In genomic region chr16:10080031-10080772, GRCh38 we compare ENCODE assay signal across 11 cellular contexts.
A peak's percentile ranks its signal among the peaks of the same experiment; 100 is the strongest.
DNase-seq lines count a peak whose midpoint lies in the region; ATAC-seq, FAIRE-seq and TF ChIP-seq lines count a peak whose summit lies in the region.
"Had no signal": no experiment of that assay in that cellular context is flagged by ENCODE, and none has a peak within 500 bp of the region (broad histone marks: within the 10 kb centered on the region; RNA-seq: fewer than 3 reads in every experiment).

No MANE protein-coding gene starts in this region.

- H3K27me3 ChIP-seq in SK-N-SH (ENCODE audit: insufficient read depth) = no peaks in the 10 kb centered on the region
- H3K27me3 ChIP-seq in endothelial cell of umbilical vein (ENCODE audit: control insufficient read depth in 2 of 2, insufficient read depth in 2 of 2, low read length in 2 of 2) = peaks cover 0 to 2% of the 10 kb centered on the region in 2 experiments
- H3K27me3 ChIP-seq in mesenchymal stem cell (ENCODE audit: control insufficient read depth in 1 of 2, insufficient read depth in 1 of 2, low read length in 2 of 2) = no peaks in the 10 kb centered on the region
- no peaks in the 10 kb centered on the region for H3K27me3 ChIP-seq in vagina

- ATAC-seq in SK-N-SH treated with all-trans-retinoic acid at 6 μM for 48 hours (no peak), HG02798 (IDR thresholded peaks at IDR 0.05; ENCODE audit: poor library complexity, unreplicated experiment) (no peak), HG02642 (IDR thresholded peaks at IDR 0.05; ENCODE audit: poor library complexity, unreplicated experiment) (no peak)

- H3K9me2 ChIP-seq in SK-N-SH = no peaks in the 10 kb centered on the region

- TF ChIP-seq EP300 in SK-N-SH (IDR thresholded peaks at IDR 0.05; ENCODE audit: borderline replicate concordance in 1 of 2, low read depth in 1 of 2, low read length in 1 of 2) = peak in 1 of 2 experiments; percentile 43; a peak in 1 of 4 replicates

- DNase-seq in SK-N-SH (peak; percentile 24), endothelial cell of umbilical vein (ENCODE audit: low read depth, low spot score) (peak; percentile 73), mesenchymal stem cell (peak; percentile 68), vagina (ENCODE audit: extremely low spot score in 2 of 2) (no peak)
- no peak for DNase-seq in effector CD8-positive, alpha-beta T cell (lab: John Stamatoyannopoulos, UW)
- DNase-seq: activated effector memory CD4-positive, alpha-beta T cell treated with anti-CD3 and anti-CD28 coated beads, Interleukin-2, amount 50 U/mL, for 16 hours had no signal

- POLR2A ChIA-PET in SK-N-SH (lab: Yijun Ruan, JAX) (no interaction called here), endothelial cell of umbilical vein (lab: Charles Lee) (no interaction called here)

- H2AFZ ChIP-seq in SK-N-SH (ENCODE audit: low read depth) (no peak overlapping the region), endothelial cell of umbilical vein (ENCODE audit: low read depth, low read length) (no peak overlapping the region), mesenchymal stem cell (ENCODE audit: low read depth, low read length) (no peak overlapping the region)

- intact Hi-C loops in endothelial cell of umbilical vein (cut with micrococcal nuclease) (no loop called here), vagina (cut with DNase I) (no loop called here)

- H4K20me1 ChIP-seq in SK-N-SH (ENCODE audit: insufficient read depth) (no peaks in the 10 kb centered on the region), endothelial cell of umbilical vein (replicated peaks; ENCODE audit: control insufficient read depth, extremely low read depth, insufficient read depth, low read length) (no peaks in the 10 kb centered on the region)

- no peak overlapping the region for H2BK15ac ChIP-seq in mesenchymal stem cell (ENCODE audit: low read depth, poor library complexity, severe bottlenecking)

- H3K27ac ChIP-seq in SK-N-SH (ENCODE audit: low read depth in 2 of 2, low read length in 1 of 2) (peak overlapping the region in 1 of 2 experiments; percentile 58; a peak in 2 of 4 replicates), endothelial cell of umbilical vein (ENCODE audit: insufficient read depth, low read depth, low read length) (no peak overlapping the region), mesenchymal stem cell (ENCODE audit: low read length, poor library complexity, severe bottlenecking) (no peak overlapping the region), vagina (peak overlapping the region; percentile 23)
- H3K27ac ChIP-seq: A549, SK-N-MC had no signal

- H3K36me3 ChIP-seq in SK-N-SH (replicated peaks in 1 of 2; ENCODE audit: control insufficient read depth in 1 of 2, insufficient read depth in 2 of 2, low read length in 1 of 2) = no peaks in the 10 kb centered on the region
- H3K36me3 ChIP-seq in endothelial cell of umbilical vein (ENCODE audit: control insufficient read depth in 2 of 2, extremely low read depth in 1 of 2, insufficient read depth in 2 of 2, low read length in 2 of 2) = no peaks in the 10 kb centered on the region
- no peaks in the 10 kb centered on the region for H3K36me3 ChIP-seq in mesenchymal stem cell (ENCODE audit: control insufficient read depth in 1 of 2, insufficient read depth in 2 of 2, low read depth in 1 of 2, low read length in 2 of 2)
- H3K36me3 ChIP-seq in vagina = no peaks in the 10 kb centered on the region

- no peaks in the 10 kb centered on the region for H3K9me1 ChIP-seq in endothelial cell of umbilical vein (replicated peaks; ENCODE audit: control insufficient read depth, extremely low read depth, insufficient read depth, low read length)

- TF ChIP-seq RAD21 in SK-N-SH (IDR thresholded peaks at IDR 0.05; ENCODE audit: low read length) = no peak

- H3K9me3 ChIP-seq in SK-N-SH = no peaks in the 10 kb centered on the region
- no peaks in the 10 kb centered on the region for H3K9me3 ChIP-seq in endothelial cell of umbilical vein (replicated peaks; ENCODE audit: control insufficient read depth, insufficient read depth, low read length)
- H3K9me3 ChIP-seq in mesenchymal stem cell (ENCODE audit: control insufficient read depth, low read length) = no peaks in the 10 kb centered on the region
- no peaks in the 10 kb centered on the region for H3K9me3 ChIP-seq in vagina
- H3K9me3 ChIP-seq: A549 had no signal

- CTCF ChIA-PET in SK-N-SH (lab: Yijun Ruan, JAX) = interaction anchor here (1.7 kb wide), 1 partner anchor 102 kb away, joined by 4 read pairs; the partner anchor contains the start of gene GRIN2A
- CTCF ChIA-PET in endothelial cell of umbilical vein (lab: Charles Lee) = no interaction called here

- H3K14ac ChIP-seq in mesenchymal stem cell (ENCODE audit: low read length in 2 of 2) = no peak overlapping the region

- 6% methylated on average over 7 of the region's 9 CpGs for WGBS in SK-N-SH (ENCODE audit: low lambda C conversion rate)
- 30% methylated on average over 9 of the region's 9 CpGs for WGBS in mesenchymal stem cell

- no peaks in the 10 kb centered on the region for H3F3A ChIP-seq in SK-N-SH (replicated peaks; ENCODE audit: insufficient read depth)

- no peak overlapping the region for H2AK5ac ChIP-seq in mesenchymal stem cell (ENCODE audit: low read length, severe bottlenecking)

- TF ChIP-seq POLR2A in endothelial cell of umbilical vein (IDR thresholded peaks at IDR 0.05; ENCODE audit: low read depth, low read length) (no peak), vagina (IDR thresholded peaks at IDR 0.05) (no peak)

- no peak overlapping the region for H4K8ac ChIP-seq in mesenchymal stem cell (ENCODE audit: low read length)

- FAIRE-seq in endothelial cell of umbilical vein (lab: Jason Lieb, UNC) = no peak
- FAIRE-seq: A549 had no signal

- H3K79me2 ChIP-seq in SK-N-SH (ENCODE audit: insufficient read depth) = no peaks in the 10 kb centered on the region
- H3K79me2 ChIP-seq in endothelial cell of umbilical vein (ENCODE audit: control insufficient read depth, insufficient read depth, low read length) = no peaks in the 10 kb centered on the region

- no TSS peak for BruUV-seq in endothelial cell of umbilical vein (replicated peaks; lab: Mats Ljungman, UMichigan)

- TF ChIP-seq CTCF in SK-N-SH (IDR thresholded peaks at IDR 0.05) (no peak), endothelial cell of umbilical vein (IDR thresholded peaks at IDR 0.05; ENCODE audit: extremely low read depth in 1 of 2, insufficient read depth in 1 of 2, low read depth in 1 of 2, low read length in 2 of 2) (no peak), vagina (IDR thresholded peaks at IDR 0.05) (no peak)

- H3K4me2 ChIP-seq in SK-N-SH (no peak overlapping the region), endothelial cell of umbilical vein (ENCODE audit: insufficient read depth, low read length) (no peak overlapping the region), mesenchymal stem cell (ENCODE audit: low read length, poor library complexity, severe bottlenecking) (no peak overlapping the region)
- H3K4me2 ChIP-seq: A549 had no signal

- H3K23ac ChIP-seq in mesenchymal stem cell (ENCODE audit: low read length in 2 of 2) = no peak overlapping the region

- H4K91ac ChIP-seq in mesenchymal stem cell (ENCODE audit: low read length) = no peak overlapping the region

- dilution Hi-C loops in endothelial cell of umbilical vein (cut with MboI; ENCODE audit: extremely low pct_ligation_motif_present, low sequenced_read_pairs) = no loop called here

- no peak overlapping the region for H2BK12ac ChIP-seq in mesenchymal stem cell (ENCODE audit: low read length in 2 of 2)

- H2BK120ac ChIP-seq in mesenchymal stem cell (ENCODE audit: low read depth, low read length) = no peak overlapping the region

- no peaks in the 10 kb centered on the region for H3K79me1 ChIP-seq in mesenchymal stem cell (replicated peaks; ENCODE audit: low read length, poor library complexity, severe bottlenecking)

- H3K4ac ChIP-seq in mesenchymal stem cell (ENCODE audit: low read depth in 1 of 2, low read length in 2 of 2) = no peak overlapping the region

- H3K18ac ChIP-seq in mesenchymal stem cell (ENCODE audit: low read depth in 1 of 2, low read length in 2 of 2) = no peak overlapping the region

- H3K4me1 ChIP-seq in SK-N-SH (ENCODE audit: control insufficient read depth in 1 of 2, insufficient read depth in 2 of 2, low read depth in 1 of 2, low read length in 1 of 2) (peaks cover 0 to 27% of the 10 kb centered on the region in 2 experiments; a peak in 2 of 4 replicates), endothelial cell of umbilical vein (ENCODE audit: control insufficient read depth, extremely low read depth, insufficient read depth, low read length) (peaks cover 9% of the 10 kb centered on the region), mesenchymal stem cell (ENCODE audit: control insufficient read depth, insufficient read depth, low read depth, low read length) (no peaks in the 10 kb centered on the region), vagina (peaks cover 18% of the 10 kb centered on the region)
- H3K4me1 ChIP-seq: A549 had no signal

- no peak overlapping the region for H2BK5ac ChIP-seq in mesenchymal stem cell (ENCODE audit: low read depth, low read length, poor library complexity, severe bottlenecking)

- H3K9ac ChIP-seq in SK-N-SH (no peak overlapping the region), endothelial cell of umbilical vein (replicated peaks; ENCODE audit: extremely low read depth, insufficient read depth, low read length) (no peak overlapping the region), mesenchymal stem cell (ENCODE audit: low read length) (peak overlapping the region; percentile 16)

- H3K4me3 ChIP-seq in SK-N-SH (ENCODE audit: low read depth in 2 of 2, low read length in 1 of 2) (no peak overlapping the region), endothelial cell of umbilical vein (replicated peaks in 1 of 3; ENCODE audit: insufficient read depth in 1 of 3, low read depth in 1 of 3, low read length in 3 of 3) (no peak overlapping the region), mesenchymal stem cell (ENCODE audit: insufficient read depth in 1 of 2, low read depth in 1 of 2, low read length in 2 of 2) (peak overlapping the region in 1 of 2 experiments; percentile 37), vagina (no peak overlapping the region)
- H3K4me3 ChIP-seq: A549, SK-N-MC had no signal

TF ChIP-seq in SK-N-SH, 30 proteins besides CTCF, POLR2A, EP300 and RAD21:
- TF ChIP-seq GATA2 (CRISPR knock-in tag; IDR thresholded peaks at IDR 0.05) (peak; percentile 48; the same call in 1 of the 2 replicates), CHD2 (IDR thresholded peaks at IDR 0.05; ENCODE audit: low read length, partially characterized antibody) (no peak)

TF ChIP-seq in endothelial cell of umbilical vein, 7 proteins besides CTCF, POLR2A, EP300 and RAD21:
- TF ChIP-seq POLR2AphosphoS5 (IDR thresholded peaks at IDR 0.05; ENCODE audit: insufficient read depth, low read depth, low read length) (no peak), GATA2 (IDR thresholded peaks at IDR 0.05; ENCODE audit: insufficient read depth, insufficient read length, low read depth, low read length) (peak; percentile 74), JUN (IDR thresholded peaks at IDR 0.05; ENCODE audit: borderline replicate concordance, insufficient read depth, insufficient read length, low read depth) (peak; percentile 11), FOS (IDR thresholded peaks at IDR 0.05; ENCODE audit: borderline replicate concordance, insufficient read depth, low read length) (peak; percentile 62)
TF ChIP-seq in endothelial cell of umbilical vein: peak in this region for 3.

Comparison
In these comparisons a context has a peak if more than half of its experiments do, and no peak if none do; other contexts are left out.
1. DNase-seq: peak in SK-N-SH (single experiment), endothelial cell of umbilical vein (single experiment) and mesenchymal stem cell (single experiment); none in vagina (0 of 2) and effector CD8-positive, alpha-beta T cell (single experiment).